15 cellular contexts compared by ENCODE assay signal in the genomic region with DNA sequence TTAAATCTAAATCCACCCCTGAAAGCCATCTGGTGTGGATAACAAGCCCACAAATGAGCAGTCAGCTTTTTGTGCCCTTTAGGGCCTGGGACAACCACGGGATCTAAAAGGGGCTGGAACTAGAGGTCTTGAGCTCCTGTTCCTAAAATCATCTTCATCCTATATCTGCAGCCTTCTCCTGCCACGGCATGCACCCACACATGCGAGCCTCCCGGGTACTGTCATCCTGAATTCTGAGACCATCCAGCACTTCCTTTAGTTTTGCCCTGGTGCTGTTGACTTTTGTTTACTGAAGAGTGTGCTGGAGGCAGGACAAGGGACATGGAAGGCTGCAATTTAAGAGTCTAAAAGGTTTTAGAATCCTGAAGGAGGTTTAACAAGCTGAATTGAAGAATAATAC.
"Had no signal": no experiment of that assay in that cellular context is flagged by ENCODE, and none has a peak within 500 bp of the region (broad histone marks: within the 10 kb centered on the region; RNA-seq: fewer than 3 reads in every experiment).

No MANE protein-coding gene starts in this region.

- H3K9me3 Mint-ChIP-seq: activated CD4-positive, alpha-beta memory T cell treated with anti-CD3 and anti-CD28 coated beads for 36 hours; brain had no signal

- H3K36me3 ChIP-seq: left lung, pancreas, SJSA1, upper lobe of left lung had no signal

- H3K4me1 ChIP-seq: SJSA1 had no signal

- ATAC-seq: esophagus mucosa; pancreas; stimulated activated naive B cell treated with anti-CD40 and anti-IgM and Interleukin-4, amounts not matched to agents 10 μg/mL and 1 μg/mL and 100 μg/mL, for 72 hours had no signal

- H3K27ac ChIP-seq: left lung, pancreas, SJSA1, upper lobe of left lung had no signal

- H3K36me3 Mint-ChIP-seq: brain had no signal

- H3K27ac Mint-ChIP-seq: activated CD4-positive, alpha-beta memory T cell treated with anti-CD3 and anti-CD28 coated beads for 36 hours; activated naive CD4-positive, alpha-beta T cell treated with anti-CD3 and anti-CD28 coated beads, Interleukin-2, amount 10 ng/mL, durations not matched to agents 7 days and 5 days; activated T-helper 1 cell treated with anti-CD3 and anti-CD28 coated beads, Interleukin-12 subunit alpha, Interleukin-12 subunit beta, Interleukin-2, Interleukin-4 antibody, amounts not matched to agents 30 ng/mL and 10 ng/mL and 1 ng/mL, durations not matched to agents 14 hours and 24 hours and 36 hours; brain had no signal

- H3K4me3 Mint-ChIP-seq: activated CD4-positive, alpha-beta memory T cell treated with anti-CD3 and anti-CD28 coated beads for 36 hours; activated naive CD4-positive, alpha-beta T cell treated with anti-CD3 and anti-CD28 coated beads, Interleukin-2, amount 10 ng/mL, durations not matched to agents 7 days and 5 days; activated T-helper 1 cell treated with anti-CD3 and anti-CD28 coated beads, Interleukin-12 subunit alpha, Interleukin-12 subunit beta, Interleukin-2, Interleukin-4 antibody, amounts not matched to agents 30 ng/mL and 10 ng/mL and 1 ng/mL, durations not matched to agents 14 hours and 24 hours and 36 hours; brain; stimulated activated naive B cell treated with anti-CD40 and anti-IgM and Interleukin-4, amounts not matched to agents 10 μg/mL and 1 μg/mL and 100 μg/mL, for 72 hours had no signal

- H3K9me3 ChIP-seq: left lung, pancreas, SJSA1, upper lobe of left lung had no signal

- H3K27me3 ChIP-seq: left lung, pancreas, upper lobe of left lung had no signal

- DNase-seq: activated CD4-positive, alpha-beta memory T cell treated with anti-CD3 and anti-CD28 coated beads for 36 hours; activated naive CD4-positive, alpha-beta T cell treated with anti-CD3 and anti-CD28 coated beads, Interleukin-2, amount 10 ng/mL, durations not matched to agents 7 days and 5 days; amygdala; dermis blood vessel endothelial cell; left lung; mesenchymal stem cell; small intestine; stimulated activated naive B cell treated with anti-CD40 and anti-IgM and Interleukin-4, amounts not matched to agents 10 μg/mL and 1 μg/mL and 100 μg/mL, for 72 hours; SW 1271; upper lobe of left lung had no signal

- H3K4me3 ChIP-seq: left lung, pancreas, SJSA1, upper lobe of left lung had no signal

- H3K27me3 Mint-ChIP-seq: activated CD4-positive, alpha-beta memory T cell treated with anti-CD3 and anti-CD28 coated beads for 36 hours; activated naive CD4-positive, alpha-beta T cell treated with anti-CD3 and anti-CD28 coated beads, Interleukin-2, amount 10 ng/mL, durations not matched to agents 7 days and 5 days; stimulated activated naive B cell treated with anti-CD40 and anti-IgM and Interleukin-4, amounts not matched to agents 10 μg/mL and 1 μg/mL and 100 μg/mL, for 72 hours had no signal
